2 cellular contexts compared by ENCODE assay signal in genomic region chr1:211637066-211637465, GRCh38.
TF ChIP-seq lines count a peak whose summit lies in the region.

No MANE protein-coding gene starts in this region.

TF ChIP-seq in HepG2, 621 proteins besides CTCF, POLR2A, EP300 and RAD21:
- TF ChIP-seq STAG1 (CRISPR knock-in tag; IDR thresholded peaks at IDR 0.05): no peak
- no peak for TF ChIP-seq RNF219 (CRISPR knock-in tag; IDR thresholded peaks at IDR 0.05)
- TF ChIP-seq ZNF609 (CRISPR knock-in tag; IDR thresholded peaks at IDR 0.05; ENCODE audit: borderline replicate concordance): no peak
- no peak for TF ChIP-seq ZNF670 (CRISPR knock-in tag; IDR thresholded peaks at IDR 0.05; ENCODE audit: borderline replicate concordance)
- no peak for TF ChIP-seq ZNF431 (CRISPR knock-in tag; IDR thresholded peaks at IDR 0.05; ENCODE audit: borderline replicate concordance, low read depth)
- TF ChIP-seq HMG20B (CRISPR knock-in tag; conservative IDR thresholded peaks at IDR 0.05): no peak
- no peak for TF ChIP-seq MZF1 (CRISPR knock-in tag; IDR thresholded peaks at IDR 0.05; ENCODE audit: borderline replicate concordance)
- TF ChIP-seq TOPORS (CRISPR knock-in tag; IDR thresholded peaks at IDR 0.05): no peak
- no peak for TF ChIP-seq RORA (CRISPR knock-in tag; IDR thresholded peaks at IDR 0.05)
- no peak for TF ChIP-seq ELF4 (CRISPR knock-in tag; IDR thresholded peaks at IDR 0.05; ENCODE audit: borderline replicate concordance)
- no peak for TF ChIP-seq SP2 (CRISPR knock-in tag; IDR thresholded peaks at IDR 0.05)
- no peak for TF ChIP-seq ZNF777 (CRISPR knock-in tag; IDR thresholded peaks at IDR 0.05)
- TF ChIP-seq CBX5 (CRISPR knock-in tag; IDR thresholded peaks at IDR 0.05; ENCODE audit: borderline replicate concordance): no peak
- no peak for TF ChIP-seq ZNF549 (CRISPR knock-in tag; IDR thresholded peaks at IDR 0.05)
- no peak for TF ChIP-seq ATF2 (CRISPR knock-in tag; IDR thresholded peaks at IDR 0.05)
- no peak for TF ChIP-seq ZSCAN5A (CRISPR knock-in tag; IDR thresholded peaks at IDR 0.05; ENCODE audit: borderline replicate concordance)

TF ChIP-seq in HCT116, 20 proteins besides CTCF, POLR2A, EP300 and RAD21:
- TF ChIP-seq POLR2AphosphoS5 (IDR thresholded peaks at IDR 0.05; ENCODE audit: low read depth, low read length): no peak
- no peak for TF ChIP-seq ZBTB33 (IDR thresholded peaks at IDR 0.05; ENCODE audit: extremely low read depth, insufficient replicate concordance, low read length)
- TF ChIP-seq ATF3 (IDR thresholded peaks at IDR 0.05): no peak
- no peak for TF ChIP-seq SRF (IDR thresholded peaks at IDR 0.05; ENCODE audit: low read depth)
- TF ChIP-seq ZNF274 (IDR thresholded peaks at IDR 0.05; ENCODE audit: low read depth, low read length): no peak
- no peak for TF ChIP-seq EZH2 (IDR thresholded peaks at IDR 0.05)
- TF ChIP-seq MAX (IDR thresholded peaks at IDR 0.05): no peak
- no peak for TF ChIP-seq REST (IDR thresholded peaks at IDR 0.05; ENCODE audit: low read depth)
- TF ChIP-seq ZFX (IDR thresholded peaks at IDR 0.05): no peak
- no peak for TF ChIP-seq CBX3 (IDR thresholded peaks at IDR 0.05; ENCODE audit: low read depth)
TF ChIP-seq in HCT116: peak in this region for 0.
